In genomic region chr13:95184317-95184716, GRCh38 we compare ENCODE assay signal across 29 cellular contexts.
DNase-seq lines count a peak whose midpoint lies in the region; ATAC-seq and TF ChIP-seq lines count a peak whose summit lies in the region.
"Had no signal": no experiment of that assay in that cellular context is flagged by ENCODE, and none has a peak within 500 bp of the region (broad histone marks: within the 10 kb centered on the region; RNA-seq: fewer than 3 reads in every experiment).

No MANE protein-coding gene starts in this region.

- H3K27me3 Mint-ChIP-seq in activated CD4-positive, alpha-beta T cell treated with anti-CD3 and anti-CD28 coated beads, Interleukin-2, amount 10 ng/mL, durations not matched to agents 7 days and 5 days = no peaks in the 10 kb centered on the region
- no peaks in the 10 kb centered on the region for H3K27me3 Mint-ChIP-seq in T-helper 1 cell treated with Interleukin-12 subunit alpha and Interleukin-12 subunit beta and Interleukin-4 antibody, amounts not matched to agents 30 μg/mL and 1 μg/mL, for 36 hours (ENCODE audit: low read depth)
- H3K27me3 Mint-ChIP-seq in activated naive CD8-positive, alpha-beta T cell treated with anti-CD3 and anti-CD28 coated beads, Interleukin-2, amount 10 ng/mL, durations not matched to agents 7 days and 5 days = no peaks in the 10 kb centered on the region
- H3K27me3 Mint-ChIP-seq: type B pancreatic cell had no signal

- peaks cover 46 to 72% (median 57%) of the 10 kb centered on the region in 10 experiments for H3K4me1 ChIP-seq in BLaER1 treated with 17β-estradiol and CSF1 and Interleukin-3, amounts not matched to agents 10 nM and 100 nM
- H3K4me1 ChIP-seq in PC-3 (ENCODE audit: insufficient read depth, low read length) = no peaks in the 10 kb centered on the region
- H3K4me1 ChIP-seq: ascending aorta had no signal

- H3K4me1 Mint-ChIP-seq in activated CD4-positive, alpha-beta T cell treated with anti-CD3 and anti-CD28 coated beads, Interleukin-2, amount 10 ng/mL, durations not matched to agents 7 days and 5 days = peaks cover 62% of the 10 kb centered on the region
- peaks cover 46% of the 10 kb centered on the region for H3K4me1 Mint-ChIP-seq in T-helper 1 cell treated with Interleukin-12 subunit alpha and Interleukin-12 subunit beta and Interleukin-4 antibody, amounts not matched to agents 30 μg/mL and 1 μg/mL, for 36 hours (ENCODE audit: low read depth)
- peaks cover 34% of the 10 kb centered on the region for H3K4me1 Mint-ChIP-seq in activated naive CD8-positive, alpha-beta T cell treated with anti-CD3 and anti-CD28 coated beads, Interleukin-2, amount 10 ng/mL, durations not matched to agents 7 days and 5 days
- H3K4me1 Mint-ChIP-seq: nephron had no signal

- H3K4me3 ChIP-seq in BLaER1 treated with 17β-estradiol and CSF1 and Interleukin-3, amounts not matched to agents 10 nM and 100 nM = no peak overlapping the region
- no peak overlapping the region for H3K4me3 ChIP-seq in PC-3 (ENCODE audit: low read length)
- H3K4me3 ChIP-seq in dorsolateral prefrontal cortex = no peak overlapping the region
- H3K4me3 ChIP-seq: ascending aorta, cardiac muscle cell, ovary, Peyer's patch, smooth muscle cell had no signal

- H3K9me3 Mint-ChIP-seq in activated CD4-positive, alpha-beta T cell treated with anti-CD3 and anti-CD28 coated beads, Interleukin-2, amount 10 ng/mL, durations not matched to agents 7 days and 5 days = peaks cover 16% of the 10 kb centered on the region
- peaks cover 18% of the 10 kb centered on the region for H3K9me3 Mint-ChIP-seq in T-helper 1 cell treated with Interleukin-12 subunit alpha and Interleukin-12 subunit beta and Interleukin-4 antibody, amounts not matched to agents 30 μg/mL and 1 μg/mL, for 36 hours
- peaks cover 3% of the 10 kb centered on the region for H3K9me3 Mint-ChIP-seq in activated naive CD8-positive, alpha-beta T cell treated with anti-CD3 and anti-CD28 coated beads, Interleukin-2, amount 10 ng/mL, durations not matched to agents 7 days and 5 days
- H3K9me3 Mint-ChIP-seq: nephron had no signal

- no peaks in the 10 kb centered on the region for H3K79me2 ChIP-seq in PC-3 (ENCODE audit: low read length)

- H3K9me2 ChIP-seq in PC-3 (replicated peaks; ENCODE audit: low read length) = no peaks in the 10 kb centered on the region

- peak overlapping the region in 7 of 11 experiments; percentile 13 to 85 (median 71); a peak in 10 of 22 replicates for H3K27ac ChIP-seq in BLaER1 treated with 17β-estradiol and CSF1 and Interleukin-3, amounts not matched to agents 10 nM and 100 nM
- H3K27ac ChIP-seq in PC-3 (ENCODE audit: low read length) (no peak overlapping the region), dorsolateral prefrontal cortex (no peak overlapping the region)
- H3K27ac ChIP-seq: ascending aorta, cardiac muscle cell, KMS-11, ovary, Peyer's patch had no signal

- H3K9ac ChIP-seq in BLaER1 treated with 17β-estradiol and CSF1 and Interleukin-3, amounts not matched to agents 10 nM and 100 nM = no peak overlapping the region
- H3K9ac ChIP-seq in PC-3 (ENCODE audit: low read length) = no peak overlapping the region
- H3K9ac ChIP-seq: KMS-11 had no signal

- H3K27me3 ChIP-seq in BLaER1 treated with 17β-estradiol and CSF1 and Interleukin-3, amounts not matched to agents 10 nM and 100 nM = no peaks in the 10 kb centered on the region
- H3K27me3 ChIP-seq in PC-3 (ENCODE audit: low read length) (no peaks in the 10 kb centered on the region), dorsolateral prefrontal cortex (no peaks in the 10 kb centered on the region)
- H3K27me3 ChIP-seq: ascending aorta, cardiac muscle cell, ovary, Peyer's patch had no signal

- peaks cover 3 to 21% (median 10%) of the 10 kb centered on the region in 11 experiments; a peak in 16 of 22 replicates for H3K9me3 ChIP-seq in BLaER1 treated with 17β-estradiol and CSF1 and Interleukin-3, amounts not matched to agents 10 nM and 100 nM (replicated peaks in 1 of 11)
- no peaks in the 10 kb centered on the region for H3K9me3 ChIP-seq in PC-3 (ENCODE audit: low read length)
- H3K9me3 ChIP-seq: ascending aorta, ovary, Peyer's patch had no signal

- BruUV-seq in PC-3 (replicated peaks; lab: Mats Ljungman, UMichigan) = no TSS peak

- H4K20me1 ChIP-seq in BLaER1 treated with 17β-estradiol and CSF1 and Interleukin-3, amounts not matched to agents 10 nM and 100 nM = no peaks in the 10 kb centered on the region
- H4K20me1 ChIP-seq in PC-3 (ENCODE audit: low read length) = no peaks in the 10 kb centered on the region

- peaks cover 0 to 47% (median 22%) of the 10 kb centered on the region in 11 experiments; a peak in 15 of 22 replicates for H3K36me3 ChIP-seq in BLaER1 treated with 17β-estradiol and CSF1 and Interleukin-3, amounts not matched to agents 10 nM and 100 nM
- H3K36me3 ChIP-seq in PC-3 (ENCODE audit: low read depth, low read length) = no peaks in the 10 kb centered on the region; the same call in 1 of the 2 replicates
- H3K36me3 ChIP-seq: ascending aorta, cardiac muscle cell, ovary, Peyer's patch had no signal

- H2AFZ ChIP-seq in PC-3 (ENCODE audit: low read length) = no peak overlapping the region

- no peak overlapping the region for H3K4me3 Mint-ChIP-seq in activated CD4-positive, alpha-beta T cell treated with anti-CD3 and anti-CD28 coated beads, Interleukin-2, amount 10 ng/mL, durations not matched to agents 7 days and 5 days
- no peak overlapping the region for H3K4me3 Mint-ChIP-seq in T-helper 1 cell treated with Interleukin-12 subunit alpha and Interleukin-12 subunit beta and Interleukin-4 antibody, amounts not matched to agents 30 μg/mL and 1 μg/mL, for 36 hours
- no peak overlapping the region for H3K4me3 Mint-ChIP-seq in activated naive CD8-positive, alpha-beta T cell treated with anti-CD3 and anti-CD28 coated beads, Interleukin-2, amount 10 ng/mL, durations not matched to agents 7 days and 5 days
- H3K4me3 Mint-ChIP-seq: nephron, type B pancreatic cell had no signal

- DNase-seq in activated CD4-positive, alpha-beta T cell treated with anti-CD3 and anti-CD28 coated beads, Interleukin-2, amount 10 ng/mL, durations not matched to agents 7 days and 5 days = no peak
- no peak for DNase-seq in activated CD4-positive, alpha-beta T cell treated with anti-CD3 and anti-CD28 coated beads for 48 hours
- no peak for DNase-seq in activated naive CD8-positive, alpha-beta T cell treated with anti-CD3 and anti-CD28 coated beads, Interleukin-2, amount 10 ng/mL, durations not matched to agents 7 days and 5 days
- DNase-seq in posterior vena cava (ENCODE audit: low spot score) (no peak), PC-3 (no peak), dorsolateral prefrontal cortex (no peak)
- DNase-seq: activated CD4-positive, CD25-positive, alpha-beta regulatory T cell; activated gamma-delta T cell treated with Interleukin-2 at 50 U/mL for 16 hours; cortex of kidney; foreskin fibroblast; head of caudate nucleus; kidney; midbrain; NCI-H1436; NCI-H2081 treated with DMSO at 0.1 percent for 48 hours; NCI-H345; ovary; Peyer's patch; substantia nigra; SW 1271 had no signal

- POLR2A ChIA-PET in activated CD4-positive, alpha-beta T cell treated with anti-CD3 and anti-CD28 coated beads, Interleukin-2, amount 10 ng/mL, durations not matched to agents 7 days and 5 days (lab: Charles Lee) = no interaction called here
- POLR2A ChIA-PET in activated naive CD8-positive, alpha-beta T cell treated with anti-CD3 and anti-CD28 coated beads, Interleukin-2, amount 10 ng/mL, durations not matched to agents 7 days and 5 days (lab: Charles Lee) = no interaction called here
- POLR2A ChIA-PET in PC-3 (lab: Charles Lee; ENCODE audit: unreplicated experiment) = no interaction called here

- ATAC-seq in activated naive CD8-positive, alpha-beta T cell treated with anti-CD3 and anti-CD28 coated beads, Interleukin-2, amount 10 ng/mL, durations not matched to agents 7 days and 5 days (ENCODE audit: low read depth) = no peak
- ATAC-seq in PC-3 = no peak
- ATAC-seq: esophagus mucosa had no signal

- no peaks in the 10 kb centered on the region for H3F3A ChIP-seq in PC-3 (ENCODE audit: low read length, unreplicated experiment)

- H3K27ac Mint-ChIP-seq in activated CD4-positive, alpha-beta T cell treated with anti-CD3 and anti-CD28 coated beads, Interleukin-2, amount 10 ng/mL, durations not matched to agents 7 days and 5 days = peak overlapping the region; percentile 70
- H3K27ac Mint-ChIP-seq in T-helper 1 cell treated with Interleukin-12 subunit alpha and Interleukin-12 subunit beta and Interleukin-4 antibody, amounts not matched to agents 30 μg/mL and 1 μg/mL, for 36 hours = peak overlapping the region; percentile 84
- peak overlapping the region; percentile 37 for H3K27ac Mint-ChIP-seq in activated naive CD8-positive, alpha-beta T cell treated with anti-CD3 and anti-CD28 coated beads, Interleukin-2, amount 10 ng/mL, durations not matched to agents 7 days and 5 days
- H3K27ac Mint-ChIP-seq: nephron, type B pancreatic cell had no signal

- H3K36me3 Mint-ChIP-seq in activated CD4-positive, alpha-beta T cell treated with anti-CD3 and anti-CD28 coated beads, Interleukin-2, amount 10 ng/mL, durations not matched to agents 7 days and 5 days (ENCODE audit: low read depth) = peaks cover 36% of the 10 kb centered on the region
- H3K36me3 Mint-ChIP-seq in T-helper 1 cell treated with Interleukin-12 subunit alpha and Interleukin-12 subunit beta and Interleukin-4 antibody, amounts not matched to agents 30 μg/mL and 1 μg/mL, for 36 hours (ENCODE audit: low read depth) = peaks cover 7% of the 10 kb centered on the region
- H3K36me3 Mint-ChIP-seq in activated naive CD8-positive, alpha-beta T cell treated with anti-CD3 and anti-CD28 coated beads, Interleukin-2, amount 10 ng/mL, durations not matched to agents 7 days and 5 days = peaks cover 29% of the 10 kb centered on the region

- peak overlapping the region in 9 of 11 experiments; percentile 20 to 92 (median 74); a peak in 11 of 22 replicates for H3K4me2 ChIP-seq in BLaER1 treated with 17β-estradiol and CSF1 and Interleukin-3, amounts not matched to agents 10 nM and 100 nM
- H3K4me2 ChIP-seq in PC-3 (ENCODE audit: low read length) = no peak overlapping the region
- H3K4me2 ChIP-seq: KMS-11, smooth muscle cell had no signal

- intact Hi-C loops in posterior vena cava (cut with DNase I) (no loop called here), PC-3 (cut with micrococcal nuclease) (no loop called here), dorsolateral prefrontal cortex (cut with DNase I) (no loop called here)

- CTCF ChIA-PET in activated CD4-positive, alpha-beta T cell treated with anti-CD3 and anti-CD28 coated beads, Interleukin-2, amount 10 ng/mL, durations not matched to agents 7 days and 5 days (lab: Charles Lee) = interaction anchor here (1.7 kb wide), 1 partner anchor 220 kb away, joined by 5 read pairs; no protein-coding TSS in a partner anchor
- CTCF ChIA-PET in PC-3 (lab: Charles Lee) = no interaction called here

- TF ChIP-seq CTCF in PC-3 (conservative IDR thresholded peaks at IDR 0.05; ENCODE audit: low read depth, low read length) (no peak), dorsolateral prefrontal cortex (IDR thresholded peaks at IDR 0.05 in 54 of 56, conservative IDR thresholded peaks at IDR 0.05 in 2 of 56; ENCODE audit: low read depth in 1 of 56, partially characterized antibody in 56 of 56) (no peak)

Comparison
In these comparisons a context has a peak if more than half of its experiments do, and no peak if none do; other contexts are left out.
1. H3K27ac ChIP-seq: peak in BLaER1 treated with 17β-estradiol and CSF1 and Interleukin-3, amounts not matched to agents 10 nM and 100 nM (7 of 11); none in PC-3 (single experiment) and dorsolateral prefrontal cortex (0 of 59).
2. Peak in every context shown above with its lines, with median percentiles within 50 percentile points of each other: H3K27ac Mint-ChIP-seq.